In the genomic region with DNA sequence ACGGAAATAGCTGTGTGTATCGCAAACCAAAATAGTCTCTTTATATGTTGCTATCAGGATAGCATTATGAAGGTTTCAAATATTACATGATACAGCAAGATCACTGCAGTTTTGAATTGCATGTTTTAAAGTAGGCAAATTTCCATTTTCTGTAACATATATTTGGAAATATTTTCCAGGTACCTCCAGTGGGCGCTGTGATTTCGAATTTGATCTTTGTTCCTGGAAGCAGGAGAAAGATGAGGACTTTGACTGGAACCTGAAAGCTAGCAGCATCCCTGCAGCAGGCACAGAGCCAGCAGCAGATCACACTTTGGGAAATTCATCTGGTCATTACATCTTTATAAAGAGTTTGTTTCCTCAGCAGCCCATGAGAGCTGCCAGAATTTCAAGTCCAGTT, we compare ENCODE assay signal across 1 cellular context.
TF ChIP-seq lines count a peak whose summit lies in the region.

No MANE protein-coding gene starts in this region.

TF ChIP-seq in WTC11, 78 proteins besides CTCF, POLR2A, EP300 and RAD21 (continued from another document):
- TF ChIP-seq, protein P1, sequence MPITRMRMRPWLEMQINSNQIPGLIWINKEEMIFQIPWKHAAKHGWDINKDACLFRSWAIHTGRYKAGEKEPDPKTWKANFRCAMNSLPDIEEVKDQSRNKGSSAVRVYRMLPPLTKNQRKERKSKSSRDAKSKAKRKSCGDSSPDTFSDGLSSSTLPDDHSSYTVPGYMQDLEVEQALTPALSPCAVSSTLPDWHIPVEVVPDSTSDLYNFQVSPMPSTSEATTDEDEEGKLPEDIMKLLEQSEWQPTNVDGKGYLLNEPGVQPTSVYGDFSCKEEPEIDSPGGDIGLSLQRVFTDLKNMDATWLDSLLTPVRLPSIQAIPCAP (CRISPR knock-in tag; IDR thresholded peaks at IDR 0.05), result no peak
- TF ChIP-seq NFE2L1 (CRISPR knock-in tag; IDR thresholded peaks at IDR 0.05) (no peak), RELA (CRISPR knock-in tag; IDR thresholded peaks at IDR 0.05; ENCODE audit: borderline replicate concordance) (no peak)
- TF ChIP-seq, protein P2, sequence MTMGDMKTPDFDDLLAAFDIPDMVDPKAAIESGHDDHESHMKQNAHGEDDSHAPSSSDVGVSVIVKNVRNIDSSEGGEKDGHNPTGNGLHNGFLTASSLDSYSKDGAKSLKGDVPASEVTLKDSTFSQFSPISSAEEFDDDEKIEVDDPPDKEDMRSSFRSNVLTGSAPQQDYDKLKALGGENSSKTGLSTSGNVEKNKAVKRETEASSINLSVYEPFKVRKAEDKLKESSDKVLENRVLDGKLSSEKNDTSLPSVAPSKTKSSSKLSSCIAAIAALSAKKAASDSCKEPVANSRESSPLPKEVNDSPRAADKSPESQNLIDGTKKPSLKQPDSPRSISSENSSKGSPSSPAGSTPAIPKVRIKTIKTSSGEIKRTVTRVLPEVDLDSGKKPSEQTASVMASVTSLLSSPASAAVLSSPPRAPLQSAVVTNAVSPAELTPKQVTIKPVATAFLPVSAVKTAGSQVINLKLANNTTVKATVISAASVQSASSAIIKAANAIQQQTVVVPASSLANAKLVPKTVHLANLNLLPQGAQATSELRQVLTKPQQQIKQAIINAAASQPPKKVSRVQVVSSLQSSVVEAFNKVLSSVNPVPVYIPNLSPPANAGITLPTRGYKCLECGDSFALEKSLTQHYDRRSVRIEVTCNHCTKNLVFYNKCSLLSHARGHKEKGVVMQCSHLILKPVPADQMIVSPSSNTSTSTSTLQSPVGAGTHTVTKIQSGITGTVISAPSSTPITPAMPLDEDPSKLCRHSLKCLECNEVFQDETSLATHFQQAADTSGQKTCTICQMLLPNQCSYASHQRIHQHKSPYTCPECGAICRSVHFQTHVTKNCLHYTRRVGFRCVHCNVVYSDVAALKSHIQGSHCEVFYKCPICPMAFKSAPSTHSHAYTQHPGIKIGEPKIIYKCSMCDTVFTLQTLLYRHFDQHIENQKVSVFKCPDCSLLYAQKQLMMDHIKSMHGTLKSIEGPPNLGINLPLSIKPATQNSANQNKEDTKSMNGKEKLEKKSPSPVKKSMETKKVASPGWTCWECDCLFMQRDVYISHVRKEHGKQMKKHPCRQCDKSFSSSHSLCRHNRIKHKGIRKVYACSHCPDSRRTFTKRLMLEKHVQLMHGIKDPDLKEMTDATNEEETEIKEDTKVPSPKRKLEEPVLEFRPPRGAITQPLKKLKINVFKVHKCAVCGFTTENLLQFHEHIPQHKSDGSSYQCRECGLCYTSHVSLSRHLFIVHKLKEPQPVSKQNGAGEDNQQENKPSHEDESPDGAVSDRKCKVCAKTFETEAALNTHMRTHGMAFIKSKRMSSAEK (CRISPR knock-in tag; IDR thresholded peaks at IDR 0.05; ENCODE audit: borderline replicate concordance), result no peak
- TF ChIP-seq, protein P3, sequence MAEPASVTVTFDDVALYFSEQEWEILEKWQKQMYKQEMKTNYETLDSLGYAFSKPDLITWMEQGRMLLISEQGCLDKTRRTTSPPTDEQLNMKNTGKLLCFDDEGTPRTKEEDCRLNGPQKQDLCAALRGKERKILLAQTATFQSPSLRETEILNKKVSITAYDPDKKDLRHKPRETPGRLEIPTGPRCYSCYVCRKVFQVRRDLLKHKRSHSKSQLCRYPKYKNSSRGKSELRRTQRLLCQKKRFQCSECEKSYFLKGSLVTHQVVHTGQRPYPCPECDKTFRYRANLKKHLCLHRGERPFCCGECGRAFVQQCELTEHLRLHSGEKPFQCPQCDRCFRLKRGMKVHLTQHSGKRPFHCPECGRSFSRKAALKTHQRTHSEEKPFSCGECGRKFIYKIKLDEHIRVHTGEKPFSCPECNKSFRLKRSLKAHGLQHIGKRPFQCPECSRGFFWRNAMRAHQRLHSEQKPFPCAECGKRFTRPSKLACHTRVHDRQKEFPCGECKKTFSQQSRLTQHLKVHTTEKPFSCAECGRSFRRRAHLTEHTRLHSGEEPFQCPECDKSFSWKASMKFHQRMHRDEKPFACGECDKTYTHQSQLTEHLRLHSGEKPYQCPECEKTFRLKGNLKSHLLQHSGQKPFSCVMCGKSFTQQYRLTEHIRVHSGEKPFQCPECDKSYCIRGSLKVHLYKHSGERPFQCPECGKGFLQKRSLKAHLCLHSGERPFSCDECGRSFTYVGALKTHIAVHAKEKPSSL (CRISPR knock-in tag; conservative IDR thresholded peaks at IDR 0.05), result no peak
